Comparison of ENCODE assay signal across 9 cellular contexts in the genomic region with DNA sequence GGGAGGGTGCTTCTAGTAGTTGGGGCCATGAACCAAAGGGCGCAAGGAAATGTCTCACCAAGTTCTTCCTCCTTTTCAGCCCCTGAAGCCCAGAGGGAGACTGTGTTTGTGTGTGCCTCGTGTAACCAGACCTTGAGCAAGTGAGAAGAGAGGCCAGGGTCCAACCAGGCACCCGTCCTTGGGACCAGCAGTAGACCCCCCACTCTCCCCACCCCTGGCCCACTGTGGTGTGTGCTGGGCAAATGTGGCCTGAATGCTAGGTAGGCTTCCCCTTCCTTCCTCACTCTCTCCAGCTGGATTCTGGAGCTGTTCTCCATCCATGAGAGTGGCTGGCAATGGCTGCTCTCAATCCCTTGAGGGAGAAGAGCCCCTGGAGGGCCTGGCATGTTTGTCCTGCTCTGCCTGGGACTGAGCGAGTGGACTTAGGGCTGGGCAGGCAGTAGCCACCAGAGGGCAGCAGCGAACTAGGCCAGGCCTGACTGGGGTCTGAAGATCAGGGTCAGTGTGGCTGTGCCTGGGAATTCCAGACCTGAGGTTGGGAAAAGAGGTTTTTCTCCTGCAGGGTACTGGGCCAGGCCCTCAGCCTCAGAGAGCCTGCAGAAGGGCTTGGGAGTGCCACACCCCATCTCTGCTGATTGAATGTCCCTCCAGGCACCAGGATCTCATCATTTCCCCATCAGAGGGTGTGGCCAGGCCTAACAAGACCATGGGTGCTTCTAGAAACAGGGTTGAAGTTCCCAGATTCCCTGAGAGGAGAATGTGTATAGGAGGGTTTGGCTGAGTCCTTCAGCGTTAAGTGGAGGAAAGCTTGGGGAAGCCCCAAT. TPM values are rescaled to one million over a fixed set of nuclear protein-coding genes. Genes with fewer than 3 reads are reported as not detected.
DNase-seq lines count a peak whose midpoint lies in the region; ATAC-seq, FAIRE-seq and TF ChIP-seq lines count a peak whose summit lies in the region.
"Had no signal": no experiment of that assay in that cellular context is flagged by ENCODE, and none has a peak within 500 bp of the region (broad histone marks: within the 10 kb centered on the region; RNA-seq: fewer than 3 reads in every experiment).

No MANE protein-coding gene starts in this region.

- no peaks in the 10 kb centered on the region for H3K27me3 ChIP-seq in OCI-LY3 (ENCODE audit: low read depth, low read length)

- H3K36me3 ChIP-seq in OCI-LY3 (replicated peaks; ENCODE audit: low read depth, low read length) = peaks cover 16% of the 10 kb centered on the region

- no peak for FAIRE-seq in frontal cortex (lab: Jason Lieb, UNC)

- H3K27me3 Mint-ChIP-seq in Calu3 (ENCODE audit: unreplicated experiment) = no peaks in the 10 kb centered on the region
- H3K27me3 Mint-ChIP-seq in activated T-helper 2 cell treated with anti-CD3 and anti-CD28 coated beads, Interferon-gamma antibody, Interleukin-2, Interleukin-4, amounts not matched to agents 10 μg/mL and 5 μg/mL and 100 μg/mL, durations not matched to agents 14 hours and 24 hours and 36 hours (ENCODE audit: low read depth) = no peaks in the 10 kb centered on the region
- H3K27me3 Mint-ChIP-seq in osteocyte (ENCODE audit: unreplicated experiment) = no peaks in the 10 kb centered on the region

- intact Hi-C loops in Calu3 (cut with micrococcal nuclease; ENCODE audit: unreplicated experiment) = loop anchor here (1.0 to 5.0 kb wide), 2 partner anchors 110 to 268 kb away; no protein-coding TSS in a partner anchor
- intact Hi-C loops in activated T-helper 2 cell treated with anti-CD3 and anti-CD28 coated beads, Interferon-gamma antibody, Interleukin-2, Interleukin-4, amounts not matched to agents 10 μg/mL and 5 μg/mL and 100 μg/mL, durations not matched to agents 14 hours and 24 hours and 36 hours (cut with micrococcal nuclease) = no loop called here

- BruUV-seq in Calu3 (replicated peaks; lab: Mats Ljungman, UMichigan) = no TSS peak

- no peaks in the 10 kb centered on the region for H3K79me2 ChIP-seq in OCI-LY3 (ENCODE audit: low read length)

- H2AFZ ChIP-seq in OCI-LY3 (ENCODE audit: low read depth, low read length) = no peak overlapping the region

- H3K9me3 ChIP-seq in OCI-LY3 (ENCODE audit: insufficient read depth, low read length) = no peaks in the 10 kb centered on the region

- H3K9ac ChIP-seq in OCI-LY3 (ENCODE audit: low read length) = no peak overlapping the region

- peak; percentile 71 for TF ChIP-seq CTCF in Calu3 (IDR thresholded peaks at IDR 0.05; ENCODE audit: unreplicated experiment)
- peak; percentile 50; the same call in 1 of the 2 replicates for TF ChIP-seq CTCF in OCI-LY3 (IDR thresholded peaks at IDR 0.05; ENCODE audit: low read depth, low read length)
- TF ChIP-seq CTCF in osteocyte (IDR thresholded peaks at IDR 0.05) = peak; percentile 90

- H3K4me2 ChIP-seq in OCI-LY3 (ENCODE audit: low read length) = no peak overlapping the region

- no peaks in the 10 kb centered on the region for H4K20me1 ChIP-seq in OCI-LY3 (ENCODE audit: insufficient read depth, low read length)

- H3K4me1 Mint-ChIP-seq in Calu3 (ENCODE audit: low read depth, unreplicated experiment) (no peaks in the 10 kb centered on the region), osteocyte (ENCODE audit: unreplicated experiment) (peaks cover 20% of the 10 kb centered on the region)
- H3K4me1 Mint-ChIP-seq in activated T-helper 2 cell treated with anti-CD3 and anti-CD28 coated beads, Interferon-gamma antibody, Interleukin-2, Interleukin-4, amounts not matched to agents 10 μg/mL and 5 μg/mL and 100 μg/mL, durations not matched to agents 14 hours and 24 hours and 36 hours (ENCODE audit: low read depth) = no peaks in the 10 kb centered on the region

- peaks cover 13% of the 10 kb centered on the region for H3K36me3 Mint-ChIP-seq in Calu3 (ENCODE audit: insufficient read depth, unreplicated experiment)
- peaks cover 49% of the 10 kb centered on the region for H3K36me3 Mint-ChIP-seq in activated T-helper 2 cell treated with anti-CD3 and anti-CD28 coated beads, Interferon-gamma antibody, Interleukin-2, Interleukin-4, amounts not matched to agents 10 μg/mL and 5 μg/mL and 100 μg/mL, durations not matched to agents 14 hours and 24 hours and 36 hours (ENCODE audit: low read depth)
- H3K36me3 Mint-ChIP-seq in osteocyte (ENCODE audit: unreplicated experiment) = peaks cover 22% of the 10 kb centered on the region

- H3K4me3 Mint-ChIP-seq in Calu3 (ENCODE audit: low read depth, unreplicated experiment) (no peak overlapping the region), osteocyte (ENCODE audit: unreplicated experiment) (no peak overlapping the region)
- no peak overlapping the region for H3K4me3 Mint-ChIP-seq in activated T-helper 2 cell treated with anti-CD3 and anti-CD28 coated beads, Interferon-gamma antibody, Interleukin-2, Interleukin-4, amounts not matched to agents 10 μg/mL and 5 μg/mL and 100 μg/mL, durations not matched to agents 14 hours and 24 hours and 36 hours (ENCODE audit: low read depth)
- H3K4me3 Mint-ChIP-seq: T-helper 1 cell treated with Interleukin-12 subunit alpha and Interleukin-12 subunit beta and Interleukin-4 antibody, amounts not matched to agents 30 μg/mL and 1 μg/mL, for 36 hours had no signal

- DNase-seq in Calu3 = peak; percentile 71
- DNase-seq in activated T-helper 2 cell treated with anti-CD3 and anti-CD28 coated beads, Interferon-gamma antibody, Interleukin-2, Interleukin-4, amounts not matched to agents 10 μg/mL and 5 μg/mL and 100 μg/mL, durations not matched to agents 14 hours and 24 hours and 36 hours (ENCODE audit: low spot score) = peak; percentile 17
- peak; percentile 67 to 86 for DNase-seq in frontal cortex (ENCODE audit: low spot score in 2 of 2)
- peak; percentile 90 for DNase-seq in osteocyte (ENCODE audit: extremely low spot score, unreplicated experiment)

- H3K4me1 ChIP-seq in OCI-LY3 (ENCODE audit: low read length) = peaks cover 5% of the 10 kb centered on the region

- H3K4me3 ChIP-seq in OCI-LY3 (ENCODE audit: low read length) = no peak overlapping the region

- ATAC-seq in HG03108 (IDR thresholded peaks at IDR 0.05; ENCODE audit: unreplicated experiment) (peak; percentile 59), HG03457 (IDR thresholded peaks at IDR 0.05; ENCODE audit: unreplicated experiment) (no peak), HG03139 (IDR thresholded peaks at IDR 0.05; ENCODE audit: unreplicated experiment) (no peak)

- H3K27ac ChIP-seq in OCI-LY3 (ENCODE audit: low read length) = no peak overlapping the region

- H3K9me3 Mint-ChIP-seq in Calu3 (ENCODE audit: low read depth, unreplicated experiment) (no peaks in the 10 kb centered on the region), osteocyte (ENCODE audit: unreplicated experiment) (no peaks in the 10 kb centered on the region)
- H3K9me3 Mint-ChIP-seq in activated T-helper 2 cell treated with anti-CD3 and anti-CD28 coated beads, Interferon-gamma antibody, Interleukin-2, Interleukin-4, amounts not matched to agents 10 μg/mL and 5 μg/mL and 100 μg/mL, durations not matched to agents 14 hours and 24 hours and 36 hours = no peaks in the 10 kb centered on the region
- H3K9me3 Mint-ChIP-seq: T-helper 1 cell treated with Interleukin-12 subunit alpha and Interleukin-12 subunit beta and Interleukin-4 antibody, amounts not matched to agents 30 μg/mL and 1 μg/mL, for 36 hours had no signal

- no peak overlapping the region for H3K27ac Mint-ChIP-seq in Calu3 (ENCODE audit: unreplicated experiment)
- no peak overlapping the region for H3K27ac Mint-ChIP-seq in activated T-helper 2 cell treated with anti-CD3 and anti-CD28 coated beads, Interferon-gamma antibody, Interleukin-2, Interleukin-4, amounts not matched to agents 10 μg/mL and 5 μg/mL and 100 μg/mL, durations not matched to agents 14 hours and 24 hours and 36 hours
- no peak overlapping the region for H3K27ac Mint-ChIP-seq in osteocyte (ENCODE audit: unreplicated experiment)
- H3K27ac Mint-ChIP-seq: T-helper 1 cell treated with Interleukin-12 subunit alpha and Interleukin-12 subunit beta and Interleukin-4 antibody, amounts not matched to agents 30 μg/mL and 1 μg/mL, for 36 hours had no signal

- CTCF ChIA-PET in Calu3 (lab: Charles Lee) = no interaction called here

RNA-seq across cellular contexts. Expression of a gene that starts 12.4 kb away (rescaled TPM):
- total RNA-seq in Calu3 (2022) (0.19 and 0.20 TPM in 2 replicates), frontal cortex (1.6 TPM), osteocyte (not detected in 2 replicates)
- total RNA-seq in activated T-helper 2 cell treated with anti-CD3 and anti-CD28 coated beads, Interferon-gamma antibody, Interleukin-2, Interleukin-4, amounts not matched to agents 10 μg/mL and 5 μg/mL and 100 μg/mL, durations not matched to agents 14 hours and 24 hours and 36 hours = not detected in 2 replicates

RNA-seq across cellular contexts. Expression of a gene that starts 22.4 kb away (rescaled TPM):
- total RNA-seq in Calu3 (2022) (28.3 and 30.0 TPM in 2 replicates), frontal cortex (45.2 TPM), osteocyte (22.5 and 27.0 TPM in 2 replicates)
- total RNA-seq in activated T-helper 2 cell treated with anti-CD3 and anti-CD28 coated beads, Interferon-gamma antibody, Interleukin-2, Interleukin-4, amounts not matched to agents 10 μg/mL and 5 μg/mL and 100 μg/mL, durations not matched to agents 14 hours and 24 hours and 36 hours = 35.0 and 40.2 TPM in 2 replicates

RNA-seq across cellular contexts. Expression of a gene that starts 45.8 kb away (rescaled TPM):
- 18.1 and 20.2 TPM in 2 replicates for total RNA-seq in Calu3 (2022)
- total RNA-seq in activated T-helper 2 cell treated with anti-CD3 and anti-CD28 coated beads, Interferon-gamma antibody, Interleukin-2, Interleukin-4, amounts not matched to agents 10 μg/mL and 5 μg/mL and 100 μg/mL, durations not matched to agents 14 hours and 24 hours and 36 hours = 5.6 and 6.5 TPM in 2 replicates
- 6.1 TPM for total RNA-seq in frontal cortex
- 107 and 111 TPM in 2 replicates for total RNA-seq in osteocyte

Comparison
In these comparisons a context has a peak if more than half of its experiments do, and no peak if none do; other contexts are left out.
1. DNase-seq: peak in every context shown above with its lines; median percentile 90 in osteocyte; 76 in frontal cortex; 71 in Calu3; 17 in activated T-helper 2 cell treated with anti-CD3 and anti-CD28 coated beads, Interferon-gamma antibody, Interleukin-2, Interleukin-4, amounts not matched to agents 10 μg/mL and 5 μg/mL and 100 μg/mL, durations not matched to agents 14 hours and 24 hours and 36 hours.